Comparison of ENCODE assay signal across 1 cellular context in the genomic region with DNA sequence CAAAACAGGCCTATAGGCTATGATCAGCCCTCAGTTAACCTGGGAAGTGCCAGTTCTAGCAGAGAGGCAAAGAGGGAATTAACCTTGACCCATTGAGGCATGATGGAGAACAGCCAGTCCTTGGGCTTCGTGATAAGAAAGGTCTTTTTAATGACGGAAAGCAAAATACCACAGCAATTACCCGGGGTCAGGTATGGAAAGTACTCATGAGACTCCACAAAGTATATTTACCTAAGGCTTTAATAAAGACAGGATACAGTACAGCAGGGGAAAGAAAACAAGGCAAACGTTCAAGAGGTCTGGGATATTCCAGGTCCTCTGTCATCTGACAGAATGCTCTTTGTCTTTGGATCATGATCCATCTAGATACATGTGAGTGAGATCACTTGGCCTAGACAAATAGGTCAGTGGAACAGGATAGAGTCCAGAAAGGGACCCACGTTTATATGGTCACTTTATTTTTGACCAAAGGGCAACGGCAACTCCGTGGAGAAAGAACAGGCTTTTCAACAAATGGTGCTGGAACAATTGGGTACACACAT.
TF ChIP-seq lines count a peak whose summit lies in the region.

No MANE protein-coding gene starts in this region.

TF ChIP-seq in HepG2, 621 proteins besides CTCF, POLR2A, EP300 and RAD21 (continued from another document and continues in another):
- TF ChIP-seq, protein P1, sequence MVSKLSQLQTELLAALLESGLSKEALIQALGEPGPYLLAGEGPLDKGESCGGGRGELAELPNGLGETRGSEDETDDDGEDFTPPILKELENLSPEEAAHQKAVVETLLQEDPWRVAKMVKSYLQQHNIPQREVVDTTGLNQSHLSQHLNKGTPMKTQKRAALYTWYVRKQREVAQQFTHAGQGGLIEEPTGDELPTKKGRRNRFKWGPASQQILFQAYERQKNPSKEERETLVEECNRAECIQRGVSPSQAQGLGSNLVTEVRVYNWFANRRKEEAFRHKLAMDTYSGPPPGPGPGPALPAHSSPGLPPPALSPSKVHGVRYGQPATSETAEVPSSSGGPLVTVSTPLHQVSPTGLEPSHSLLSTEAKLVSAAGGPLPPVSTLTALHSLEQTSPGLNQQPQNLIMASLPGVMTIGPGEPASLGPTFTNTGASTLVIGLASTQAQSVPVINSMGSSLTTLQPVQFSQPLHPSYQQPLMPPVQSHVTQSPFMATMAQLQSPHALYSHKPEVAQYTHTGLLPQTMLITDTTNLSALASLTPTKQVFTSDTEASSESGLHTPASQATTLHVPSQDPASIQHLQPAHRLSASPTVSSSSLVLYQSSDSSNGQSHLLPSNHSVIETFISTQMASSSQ (IDR thresholded peaks at IDR 0.05; ENCODE audit: low read depth) = 0 out of 2 replicates have a peak, but pooled peaks have one; percentile 27
- TF ChIP-seq, protein P1 (CRISPR knock-in tag; IDR thresholded peaks at IDR 0.05; ENCODE audit: borderline replicate concordance) = peak; percentile 83; the same call in 1 of the 2 replicates
- TF ChIP-seq CC2D1A (CRISPR knock-in tag; IDR thresholded peaks at IDR 0.05) (no peak), NFYC (CRISPR knock-in tag; IDR thresholded peaks at IDR 0.05) (no peak), HNF4A (CRISPR knock-in tag; IDR thresholded peaks at IDR 0.05) (peak; percentile 98), ZSCAN22 (CRISPR knock-in tag; IDR thresholded peaks at IDR 0.05) (no peak), FOXA1 (IDR thresholded peaks at IDR 0.05) (peak; percentile 79), FOXA1 (CRISPR knock-in tag; IDR thresholded peaks at IDR 0.05) (peak; percentile 91), PTBP1 (IDR thresholded peaks at IDR 0.05; ENCODE audit: low read depth, low read length, poor library complexity, severe bottlenecking) (no peak), ZNF891 (CRISPR knock-in tag; IDR thresholded peaks at IDR 0.05) (no peak), ZNF335 (CRISPR knock-in tag; IDR thresholded peaks at IDR 0.05) (0 out of 2 replicates have a peak, but pooled peaks have one; percentile 67), SMYD3 (CRISPR knock-in tag; IDR thresholded peaks at IDR 0.05) (0 out of 2 replicates have a peak, but pooled peaks have one; percentile 25), HOXA5 (CRISPR knock-in tag; IDR thresholded peaks at IDR 0.05) (0 out of 2 replicates have a peak, but pooled peaks have one; percentile 61), ZNF205 (CRISPR knock-in tag; IDR thresholded peaks at IDR 0.05) (0 out of 2 replicates have a peak, but pooled peaks have one; percentile 67), HOXA3 (CRISPR knock-in tag; IDR thresholded peaks at IDR 0.05) (peak; percentile 80), NFE2L1 (CRISPR knock-in tag; IDR thresholded peaks at IDR 0.05; ENCODE audit: borderline replicate concordance) (no peak), TAF1 (CRISPR knock-in tag; IDR thresholded peaks at IDR 0.05) (no peak; the same call in 1 of the 2 replicates), MEF2D (CRISPR knock-in tag; IDR thresholded peaks at IDR 0.05) (peak; percentile 81), MEIS2 (CRISPR knock-in tag; IDR thresholded peaks at IDR 0.05) (peak; percentile 91), GLI4 (CRISPR knock-in tag; IDR thresholded peaks at IDR 0.05; ENCODE audit: borderline replicate concordance) (peak; percentile 37; the same call in 1 of the 2 replicates), NR2F1 (CRISPR knock-in tag; IDR thresholded peaks at IDR 0.05) (peak in 1 of 2 experiments; percentile 83; a peak in 2 of 4 replicates), ZNF562 (CRISPR knock-in tag; IDR thresholded peaks at IDR 0.05; ENCODE audit: borderline replicate concordance) (no peak)
- TF ChIP-seq, protein P2, sequence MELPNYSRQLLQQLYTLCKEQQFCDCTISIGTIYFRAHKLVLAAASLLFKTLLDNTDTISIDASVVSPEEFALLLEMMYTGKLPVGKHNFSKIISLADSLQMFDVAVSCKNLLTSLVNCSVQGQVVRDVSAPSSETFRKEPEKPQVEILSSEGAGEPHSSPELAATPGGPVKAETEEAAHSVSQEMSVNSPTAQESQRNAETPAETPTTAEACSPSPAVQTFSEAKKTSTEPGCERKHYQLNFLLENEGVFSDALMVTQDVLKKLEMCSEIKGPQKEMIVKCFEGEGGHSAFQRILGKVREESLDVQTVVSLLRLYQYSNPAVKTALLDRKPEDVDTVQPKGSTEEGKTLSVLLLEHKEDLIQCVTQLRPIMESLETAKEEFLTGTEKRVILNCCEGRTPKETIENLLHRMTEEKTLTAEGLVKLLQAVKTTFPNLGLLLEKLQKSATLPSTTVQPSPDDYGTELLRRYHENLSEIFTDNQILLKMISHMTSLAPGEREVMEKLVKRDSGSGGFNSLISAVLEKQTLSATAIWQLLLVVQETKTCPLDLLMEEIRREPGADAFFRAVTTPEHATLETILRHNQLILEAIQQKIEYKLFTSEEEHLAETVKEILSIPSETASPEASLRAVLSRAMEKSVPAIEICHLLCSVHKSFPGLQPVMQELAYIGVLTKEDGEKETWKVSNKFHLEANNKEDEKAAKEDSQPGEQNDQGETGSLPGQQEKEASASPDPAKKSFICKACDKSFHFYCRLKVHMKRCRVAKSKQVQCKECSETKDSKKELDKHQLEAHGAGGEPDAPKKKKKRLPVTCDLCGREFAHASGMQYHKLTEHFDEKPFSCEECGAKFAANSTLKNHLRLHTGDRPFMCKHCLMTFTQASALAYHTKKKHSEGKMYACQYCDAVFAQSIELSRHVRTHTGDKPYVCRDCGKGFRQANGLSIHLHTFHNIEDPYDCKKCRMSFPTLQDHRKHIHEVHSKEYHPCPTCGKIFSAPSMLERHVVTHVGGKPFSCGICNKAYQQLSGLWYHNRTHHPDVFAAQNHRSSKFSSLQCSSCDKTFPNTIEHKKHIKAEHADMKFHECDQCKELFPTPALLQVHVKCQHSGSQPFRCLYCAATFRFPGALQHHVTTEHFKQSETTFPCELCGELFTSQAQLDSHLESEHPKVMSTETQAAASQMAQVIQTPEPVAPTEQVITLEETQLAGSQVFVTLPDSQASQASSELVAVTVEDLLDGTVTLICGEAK (IDR thresholded peaks at IDR 0.05) = no peak
- TF ChIP-seq, protein P2 (CRISPR knock-in tag; IDR thresholded peaks at IDR 0.05) = no peak; the same call in 1 of the 2 replicates
- TF ChIP-seq, protein P3, sequence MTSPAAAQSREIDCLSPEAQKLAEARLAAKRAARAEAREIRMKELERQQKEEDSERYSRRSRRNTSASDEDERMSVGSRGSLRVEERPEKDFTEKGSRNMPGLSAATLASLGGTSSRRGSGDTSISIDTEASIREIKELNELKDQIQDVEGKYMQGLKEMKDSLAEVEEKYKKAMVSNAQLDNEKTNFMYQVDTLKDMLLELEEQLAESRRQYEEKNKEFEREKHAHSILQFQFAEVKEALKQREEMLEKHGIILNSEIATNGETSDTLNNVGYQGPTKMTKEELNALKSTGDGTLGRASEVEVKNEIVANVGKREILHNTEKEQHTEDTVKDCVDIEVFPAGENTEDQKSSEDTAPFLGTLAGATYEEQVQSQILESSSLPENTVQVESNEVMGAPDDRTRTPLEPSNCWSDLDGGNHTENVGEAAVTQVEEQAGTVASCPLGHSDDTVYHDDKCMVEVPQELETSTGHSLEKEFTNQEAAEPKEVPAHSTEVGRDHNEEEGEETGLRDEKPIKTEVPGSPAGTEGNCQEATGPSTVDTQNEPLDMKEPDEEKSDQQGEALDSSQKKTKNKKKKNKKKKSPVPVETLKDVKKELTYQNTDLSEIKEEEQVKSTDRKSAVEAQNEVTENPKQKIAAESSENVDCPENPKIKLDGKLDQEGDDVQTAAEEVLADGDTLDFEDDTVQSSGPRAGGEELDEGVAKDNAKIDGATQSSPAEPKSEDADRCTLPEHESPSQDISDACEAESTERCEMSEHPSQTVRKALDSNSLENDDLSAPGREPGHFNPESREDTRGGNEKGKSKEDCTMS (CRISPR knock-in tag; conservative IDR thresholded peaks at IDR 0.05) = no peak
- TF ChIP-seq, protein P4, sequence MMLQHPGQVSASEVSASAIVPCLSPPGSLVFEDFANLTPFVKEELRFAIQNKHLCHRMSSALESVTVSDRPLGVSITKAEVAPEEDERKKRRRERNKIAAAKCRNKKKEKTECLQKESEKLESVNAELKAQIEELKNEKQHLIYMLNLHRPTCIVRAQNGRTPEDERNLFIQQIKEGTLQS (CRISPR knock-in tag; IDR thresholded peaks at IDR 0.05) = peak; percentile 76
- TF ChIP-seq, protein P5, sequence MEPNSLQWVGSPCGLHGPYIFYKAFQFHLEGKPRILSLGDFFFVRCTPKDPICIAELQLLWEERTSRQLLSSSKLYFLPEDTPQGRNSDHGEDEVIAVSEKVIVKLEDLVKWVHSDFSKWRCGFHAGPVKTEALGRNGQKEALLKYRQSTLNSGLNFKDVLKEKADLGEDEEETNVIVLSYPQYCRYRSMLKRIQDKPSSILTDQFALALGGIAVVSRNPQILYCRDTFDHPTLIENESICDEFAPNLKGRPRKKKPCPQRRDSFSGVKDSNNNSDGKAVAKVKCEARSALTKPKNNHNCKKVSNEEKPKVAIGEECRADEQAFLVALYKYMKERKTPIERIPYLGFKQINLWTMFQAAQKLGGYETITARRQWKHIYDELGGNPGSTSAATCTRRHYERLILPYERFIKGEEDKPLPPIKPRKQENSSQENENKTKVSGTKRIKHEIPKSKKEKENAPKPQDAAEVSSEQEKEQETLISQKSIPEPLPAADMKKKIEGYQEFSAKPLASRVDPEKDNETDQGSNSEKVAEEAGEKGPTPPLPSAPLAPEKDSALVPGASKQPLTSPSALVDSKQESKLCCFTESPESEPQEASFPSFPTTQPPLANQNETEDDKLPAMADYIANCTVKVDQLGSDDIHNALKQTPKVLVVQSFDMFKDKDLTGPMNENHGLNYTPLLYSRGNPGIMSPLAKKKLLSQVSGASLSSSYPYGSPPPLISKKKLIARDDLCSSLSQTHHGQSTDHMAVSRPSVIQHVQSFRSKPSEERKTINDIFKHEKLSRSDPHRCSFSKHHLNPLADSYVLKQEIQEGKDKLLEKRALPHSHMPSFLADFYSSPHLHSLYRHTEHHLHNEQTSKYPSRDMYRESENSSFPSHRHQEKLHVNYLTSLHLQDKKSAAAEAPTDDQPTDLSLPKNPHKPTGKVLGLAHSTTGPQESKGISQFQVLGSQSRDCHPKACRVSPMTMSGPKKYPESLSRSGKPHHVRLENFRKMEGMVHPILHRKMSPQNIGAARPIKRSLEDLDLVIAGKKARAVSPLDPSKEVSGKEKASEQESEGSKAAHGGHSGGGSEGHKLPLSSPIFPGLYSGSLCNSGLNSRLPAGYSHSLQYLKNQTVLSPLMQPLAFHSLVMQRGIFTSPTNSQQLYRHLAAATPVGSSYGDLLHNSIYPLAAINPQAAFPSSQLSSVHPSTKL (CRISPR knock-in tag; IDR thresholded peaks at IDR 0.05) = peak; percentile 98
- TF ChIP-seq, protein P6, sequence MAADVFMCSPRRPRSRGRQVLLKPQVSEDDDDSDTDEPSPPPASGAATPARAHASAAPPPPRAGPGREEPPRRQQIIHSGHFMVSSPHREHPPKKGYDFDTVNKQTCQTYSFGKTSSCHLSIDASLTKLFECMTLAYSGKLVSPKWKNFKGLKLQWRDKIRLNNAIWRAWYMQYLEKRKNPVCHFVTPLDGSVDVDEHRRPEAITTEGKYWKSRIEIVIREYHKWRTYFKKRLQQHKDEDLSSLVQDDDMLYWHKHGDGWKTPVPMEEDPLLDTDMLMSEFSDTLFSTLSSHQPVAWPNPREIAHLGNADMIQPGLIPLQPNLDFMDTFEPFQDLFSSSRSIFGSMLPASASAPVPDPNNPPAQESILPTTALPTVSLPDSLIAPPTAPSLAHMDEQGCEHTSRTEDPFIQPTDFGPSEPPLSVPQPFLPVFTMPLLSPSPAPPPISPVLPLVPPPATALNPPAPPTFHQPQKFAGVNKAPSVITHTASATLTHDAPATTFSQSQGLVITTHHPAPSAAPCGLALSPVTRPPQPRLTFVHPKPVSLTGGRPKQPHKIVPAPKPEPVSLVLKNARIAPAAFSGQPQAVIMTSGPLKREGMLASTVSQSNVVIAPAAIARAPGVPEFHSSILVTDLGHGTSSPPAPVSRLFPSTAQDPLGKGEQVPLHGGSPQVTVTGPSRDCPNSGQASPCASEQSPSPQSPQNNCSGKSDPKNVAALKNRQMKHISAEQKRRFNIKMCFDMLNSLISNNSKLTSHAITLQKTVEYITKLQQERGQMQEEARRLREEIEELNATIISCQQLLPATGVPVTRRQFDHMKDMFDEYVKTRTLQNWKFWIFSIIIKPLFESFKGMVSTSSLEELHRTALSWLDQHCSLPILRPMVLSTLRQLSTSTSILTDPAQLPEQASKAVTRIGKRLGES (CRISPR knock-in tag; IDR thresholded peaks at IDR 0.05; ENCODE audit: borderline replicate concordance) = 0 out of 2 replicates have a peak, but pooled peaks have one; percentile 59
